ENCODE assay signal across 25 cellular contexts in the genomic region with DNA sequence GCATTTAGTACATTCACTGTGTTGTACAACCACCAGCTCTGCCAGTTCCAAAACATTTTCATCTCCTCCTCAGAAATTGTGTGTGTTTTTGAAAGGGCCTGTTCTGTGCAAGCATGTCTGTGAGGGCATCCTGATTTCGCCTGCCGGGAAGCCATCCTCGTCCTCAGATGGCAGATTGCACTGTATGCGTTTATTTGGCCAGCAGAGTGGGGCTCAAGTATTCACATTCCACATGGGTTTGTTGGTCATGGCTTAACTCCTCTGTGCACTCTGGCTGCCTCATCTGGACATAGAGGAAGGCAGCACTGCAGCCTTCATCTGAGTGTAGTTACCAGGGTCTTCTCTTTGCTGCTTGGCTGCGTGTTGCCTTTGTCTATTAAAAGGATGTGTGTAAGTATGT. TPM values are rescaled to one million over a fixed set of nuclear protein-coding genes. Genes with fewer than 3 reads are reported as not detected.
DNase-seq lines count a peak whose midpoint lies in the region; ATAC-seq and TF ChIP-seq lines count a peak whose summit lies in the region.
"Had no signal": no experiment of that assay in that cellular context is flagged by ENCODE, and none has a peak within 500 bp of the region (broad histone marks: within the 10 kb centered on the region; RNA-seq: fewer than 3 reads in every experiment).

No MANE protein-coding gene starts in this region.

- H3K4me3 Mint-ChIP-seq in memory B cell = peak overlapping the region; percentile 37
- H3K4me3 Mint-ChIP-seq in stimulated activated memory B cell treated with anti-CD40 and anti-IgM and Interleukin-4, amounts not matched to agents 10 μg/mL and 1 μg/mL and 100 μg/mL, for 72 hours = no peak overlapping the region
- H3K4me3 Mint-ChIP-seq: activated CD8-positive, alpha-beta T cell treated with anti-CD3 and anti-CD28 coated beads for 36 hours; activated naive CD8-positive, alpha-beta T cell treated with anti-CD3 and anti-CD28 coated beads, Interleukin-2, amount 10 ng/mL, durations not matched to agents 7 days and 5 days; CD8-positive, alpha-beta memory T cell; dendritic cell treated with granulocyte-macrophage colony-stimulating factor and Interleukin-4, amounts not matched to agents 40 ng/mL and 50 ng/mL, for 4 days; stimulated activated naive CD8-positive, alpha-beta T cell treated with anti-CD3 and anti-CD28 coated beads, Interleukin-15, amount 100 ng/mL, for 72 hours had no signal

- intact Hi-C loops in heart right ventricle (cut with DNase I) = no loop called here
- intact Hi-C loops in left cardiac atrium (cut with DNase I) = loop anchor here in 1 of 2 donors (2.0 kb wide), 1 partner anchor 18 kb away; no protein-coding TSS in a partner anchor
- intact Hi-C loops in OCI-LY7 (cut with micrococcal nuclease; ENCODE audit: unreplicated experiment) = no loop called here

- no TSS peak for BruUV-seq in OCI-LY7 (replicated peaks; lab: Mats Ljungman, UMichigan)

- H4K20me1 ChIP-seq in OCI-LY7 (ENCODE audit: insufficient read depth, low read length) = no peaks in the 10 kb centered on the region

- no peaks in the 10 kb centered on the region for H3K9me2 ChIP-seq in OCI-LY7 (ENCODE audit: insufficient read depth, low read length)

- no peaks in the 10 kb centered on the region for H3K9me3 Mint-ChIP-seq in memory B cell
- no peaks in the 10 kb centered on the region for H3K9me3 Mint-ChIP-seq in stimulated activated memory B cell treated with anti-CD40 and anti-IgM and Interleukin-4, amounts not matched to agents 10 μg/mL and 1 μg/mL and 100 μg/mL, for 72 hours
- H3K9me3 Mint-ChIP-seq: activated CD8-positive, alpha-beta T cell treated with anti-CD3 and anti-CD28 coated beads for 36 hours; activated naive CD8-positive, alpha-beta T cell treated with anti-CD3 and anti-CD28 coated beads, Interleukin-2, amount 10 ng/mL, durations not matched to agents 7 days and 5 days; CD8-positive, alpha-beta memory T cell; dendritic cell treated with granulocyte-macrophage colony-stimulating factor and Interleukin-4, amounts not matched to agents 40 ng/mL and 50 ng/mL, for 4 days; stimulated activated naive CD8-positive, alpha-beta T cell treated with anti-CD3 and anti-CD28 coated beads, Interleukin-15, amount 100 ng/mL, for 72 hours had no signal

- ATAC-seq in heart right ventricle = no peak
- no peak for ATAC-seq in left cardiac atrium
- no peak for ATAC-seq in memory B cell (ENCODE audit: low read depth)
- ATAC-seq in stimulated activated memory B cell treated with anti-CD40 and anti-IgM and Interleukin-4, amounts not matched to agents 10 μg/mL and 1 μg/mL and 100 μg/mL, for 72 hours = no peak
- no peak for ATAC-seq in HG03565 (IDR thresholded peaks at IDR 0.05; ENCODE audit: unreplicated experiment)
- ATAC-seq in HG03095 (IDR thresholded peaks at IDR 0.05; ENCODE audit: unreplicated experiment) = no peak
- ATAC-seq: activated CD8-positive, alpha-beta T cell treated with anti-CD3 and anti-CD28 coated beads for 36 hours; gastroesophageal sphincter; stimulated activated naive CD8-positive, alpha-beta T cell treated with anti-CD3 and anti-CD28 coated beads, Interleukin-15, amount 100 ng/mL, for 72 hours had no signal

- peaks cover 87% of the 10 kb centered on the region for H3K79me2 ChIP-seq in OCI-LY7 (ENCODE audit: insufficient read depth, low read depth, low read length)

- H3K27ac ChIP-seq in heart right ventricle (peak overlapping the region; percentile 15 to 83 (median 73)), OCI-LY7 (ENCODE audit: low read depth, low read length, poor library complexity, severe bottlenecking) (peak overlapping the region; percentile 100)
- H3K27ac ChIP-seq: ascending aorta, skin epidermis, thyroid gland had no signal

- POLR2A ChIA-PET in OCI-LY7 (lab: Charles Lee) = interaction anchor here (0.6 to 11.3 kb wide), 7 partner anchors 8 to 1330 kb away, joined by 3 to 123 read pairs (median 7); no protein-coding TSS in a partner anchor

- H3K4me1 Mint-ChIP-seq in memory B cell = peaks cover 79% of the 10 kb centered on the region
- H3K4me1 Mint-ChIP-seq in stimulated activated memory B cell treated with anti-CD40 and anti-IgM and Interleukin-4, amounts not matched to agents 10 μg/mL and 1 μg/mL and 100 μg/mL, for 72 hours = peaks cover 92% of the 10 kb centered on the region

- H3K36me3 ChIP-seq in heart right ventricle (peaks cover 0 to 66% (median 0%) of the 10 kb centered on the region in 9 donors), OCI-LY7 (ENCODE audit: insufficient read depth, low read length) (peaks cover 57% of the 10 kb centered on the region)
- H3K36me3 ChIP-seq: thyroid gland had no signal

- DNase-seq in heart right ventricle = no peak
- DNase-seq in left cardiac atrium = no peak
- no peak for DNase-seq in OCI-LY7 (ENCODE audit: low spot score)
- no peak for DNase-seq in memory B cell (ENCODE audit: low spot score in 2 of 2)
- DNase-seq in NCI-H187 (lab: John Stamatoyannopoulos, UW) = no peak
- DNase-seq: activated CD4-positive, alpha-beta T cell treated with anti-CD3 and anti-CD28 coated beads for 1 hour; activated CD8-positive, alpha-beta T cell treated with anti-CD3 and anti-CD28 coated beads for 36 hours; activated effector memory CD4-positive, alpha-beta T cell treated with Interleukin-2 at 50 U/mL for 16 hours; activated naive CD8-positive, alpha-beta T cell treated with anti-CD3 and anti-CD28 coated beads, Interleukin-2, amount 10 ng/mL, durations not matched to agents 7 days and 5 days; activated T-cell treated with anti-CD3 and anti-CD28 coated beads for 4 hours; CD8-positive, alpha-beta memory T cell; NCI-H1105 treated with DMSO at 0.1 percent for 48 hours; NCI-H2029 treated with DMSO at 0.1 percent for 48 hours; NCI-H2227 treated with DMSO at 0.1 percent for 48 hours; NCI-H526 treated with DMSO at 0.1 percent for 48 hours; stimulated activated naive CD8-positive, alpha-beta T cell treated with anti-CD3 and anti-CD28 coated beads, Interleukin-15, amount 100 ng/mL, for 72 hours; thyroid gland had no signal

- H3K9me3 ChIP-seq in heart right ventricle (no peaks in the 10 kb centered on the region), OCI-LY7 (ENCODE audit: low read length) (no peaks in the 10 kb centered on the region)
- H3K9me3 ChIP-seq: ascending aorta, gastroesophageal sphincter, thyroid gland had no signal

- peak overlapping the region; percentile 56 for H3K27ac Mint-ChIP-seq in memory B cell
- peak overlapping the region; percentile 98 for H3K27ac Mint-ChIP-seq in stimulated activated memory B cell treated with anti-CD40 and anti-IgM and Interleukin-4, amounts not matched to agents 10 μg/mL and 1 μg/mL and 100 μg/mL, for 72 hours
- H3K27ac Mint-ChIP-seq: activated CD8-positive, alpha-beta T cell treated with anti-CD3 and anti-CD28 coated beads for 36 hours; activated naive CD8-positive, alpha-beta T cell treated with anti-CD3 and anti-CD28 coated beads, Interleukin-2, amount 10 ng/mL, durations not matched to agents 7 days and 5 days; dendritic cell treated with granulocyte-macrophage colony-stimulating factor and Interleukin-4, amounts not matched to agents 40 ng/mL and 50 ng/mL, for 4 days had no signal

- TF ChIP-seq CTCF in heart right ventricle (IDR thresholded peaks at IDR 0.05) = no peak
- no peak for TF ChIP-seq CTCF in OCI-LY7 (conservative IDR thresholded peaks at IDR 0.05; ENCODE audit: low read length)

- H3K4me2 ChIP-seq in OCI-LY7 (ENCODE audit: low read length) = peak overlapping the region; percentile 88

- H3K4me1 ChIP-seq in heart right ventricle (peaks cover 32 to 100% (median 93%) of the 10 kb centered on the region in 9 donors), OCI-LY7 (ENCODE audit: insufficient read depth, low read length, poor library complexity, severe bottlenecking) (peaks cover 83% of the 10 kb centered on the region)

- H3K4me3 ChIP-seq in heart right ventricle (no peak overlapping the region), OCI-LY7 (ENCODE audit: low read depth, low read length, poor library complexity, severe bottlenecking) (peak overlapping the region; percentile 19)
- H3K4me3 ChIP-seq: ascending aorta, gastroesophageal sphincter, lung, skin epidermis, thyroid gland had no signal

- peaks cover 26% of the 10 kb centered on the region for H3K36me3 Mint-ChIP-seq in memory B cell
- peaks cover 33% of the 10 kb centered on the region for H3K36me3 Mint-ChIP-seq in stimulated activated memory B cell treated with anti-CD40 and anti-IgM and Interleukin-4, amounts not matched to agents 10 μg/mL and 1 μg/mL and 100 μg/mL, for 72 hours

- no peaks in the 10 kb centered on the region for H3K27me3 ChIP-seq in heart right ventricle
- H3K27me3 ChIP-seq: ascending aorta, gastroesophageal sphincter, thyroid gland had no signal

- no peak overlapping the region; the same call in 1 of the 2 replicates for H2AFZ ChIP-seq in OCI-LY7 (ENCODE audit: low read length)

- H3K27me3 Mint-ChIP-seq in memory B cell = no peaks in the 10 kb centered on the region
- no peaks in the 10 kb centered on the region for H3K27me3 Mint-ChIP-seq in stimulated activated memory B cell treated with anti-CD40 and anti-IgM and Interleukin-4, amounts not matched to agents 10 μg/mL and 1 μg/mL and 100 μg/mL, for 72 hours
- H3K27me3 Mint-ChIP-seq: activated CD8-positive, alpha-beta T cell treated with anti-CD3 and anti-CD28 coated beads for 36 hours; activated naive CD8-positive, alpha-beta T cell treated with anti-CD3 and anti-CD28 coated beads, Interleukin-2, amount 10 ng/mL, durations not matched to agents 7 days and 5 days; dendritic cell treated with granulocyte-macrophage colony-stimulating factor and Interleukin-4, amounts not matched to agents 40 ng/mL and 50 ng/mL, for 4 days; stimulated activated naive CD8-positive, alpha-beta T cell treated with anti-CD3 and anti-CD28 coated beads, Interleukin-15, amount 100 ng/mL, for 72 hours had no signal

- CTCF ChIA-PET in OCI-LY7 (lab: Charles Lee; ENCODE audit: unreplicated experiment) = interaction anchor here (0.8 to 1.9 kb wide), 5 partner anchors 10 to 28 kb away, joined by 3 to 12 read pairs (median 4); no protein-coding TSS in a partner anchor

- WGBS in heart right ventricle, 2 donors = 45 to 46% methylated on average over 5 of the region's 5 CpGs

RNA-seq across cellular contexts. Expression of a gene that starts 22.0 kb away (rescaled TPM):
- total RNA-seq in heart right ventricle (1 to 10 TPM; 3.9 to 7.8 (median 5.6) TPM), left cardiac atrium (1 to 10 TPM; 4.1 to 6.5 TPM), OCI-LY7 (2022) (55.3 and 55.6 TPM in 2 replicates)
- 1 to 10 TPM; 1.9 to 2.3 TPM for polyA plus RNA-seq in heart right ventricle
- total RNA-seq in OCI-LY7 (2014; rRNA removed; shearing (Covaris generic)) = 18.9 and 21.1 TPM in 2 replicates

RNA-seq across cellular contexts. Expression of a gene that starts 22.1 kb away (rescaled TPM):
- total RNA-seq in heart right ventricle (100 to 1,000 TPM; 364 to 568 (median 413) TPM), left cardiac atrium (100 to 1,000 TPM; 156 to 186 TPM), OCI-LY7 (2022) (171 and 198 TPM in 2 replicates)
- polyA plus RNA-seq in heart right ventricle = 100 to 1,000 TPM; 139 to 202 TPM
- total RNA-seq in OCI-LY7 (2014; rRNA removed; shearing (Covaris generic)) = 62.0 and 65.7 TPM in 2 replicates

RNA-seq across cellular contexts. Expression of a gene that starts 52.5 kb away (rescaled TPM):
- total RNA-seq in heart right ventricle (10 to 100 TPM in 6 of 10 donors, 1 to 10 TPM in 4; 7.5 to 13.7 (median 10.1) TPM), left cardiac atrium (10 to 100 TPM; 11.7 to 16.5 TPM), OCI-LY7 (2022) (47.0 and 48.8 TPM in 2 replicates)
- 10 to 100 TPM in 1 of 2 donors, 1 to 10 TPM in 1; 8.3 to 12.3 TPM for polyA plus RNA-seq in heart right ventricle
- 18.5 and 26.0 TPM in 2 replicates for total RNA-seq in OCI-LY7 (2014; rRNA removed; shearing (Covaris generic))

RNA-seq across cellular contexts. Expression of a gene that starts 52.7 kb away (rescaled TPM):
- 10 to 100 TPM; 18.3 to 22.0 (median 20.2) TPM for total RNA-seq in heart right ventricle
- 10 to 100 TPM; 12.4 to 18.0 TPM for polyA plus RNA-seq in heart right ventricle
- total RNA-seq in left cardiac atrium = 10 to 100 TPM; 13.9 to 15.3 TPM
- total RNA-seq in OCI-LY7 (2014; rRNA removed; shearing (Covaris generic)) = 2.9 and 5.0 TPM in 2 replicates
- 10.5 and 12.7 TPM in 2 replicates for total RNA-seq in OCI-LY7 (2022)
